ENCODE assay signal across 8 cellular contexts in genomic region chr3:127762077-127762786, GRCh38.
DNase-seq lines count a peak whose midpoint lies in the region; ATAC-seq lines count a peak whose summit lies in the region.

No MANE protein-coding gene starts in this region.

- peaks cover 13% of the 10 kb centered on the region for H3K4me1 Mint-ChIP-seq in activated T-cell treated with anti-CD3 and anti-CD28 coated beads, Interleukin-2, amount 50 U/mL, for 72 hours (ENCODE audit: low read depth)
- H3K4me1 Mint-ChIP-seq in naive thymus-derived CD4-positive, alpha-beta T cell = peaks cover 0 to 15% (median 5%) of the 10 kb centered on the region in 7 donors

- no peaks in the 10 kb centered on the region for H3K9me3 ChIP-seq in naive thymus-derived CD4-positive, alpha-beta T cell (ENCODE audit: control insufficient read depth in 2 of 3, low read length in 3 of 3)

- peak overlapping the region; percentile 82 for H3K27ac ChIP-seq in caudate nucleus (ENCODE audit: low read depth, low read length)
- H3K27ac ChIP-seq in naive thymus-derived CD4-positive, alpha-beta T cell (ENCODE audit: low read depth, low read length) = no peak overlapping the region

- no peaks in the 10 kb centered on the region for H3K27me3 ChIP-seq in naive thymus-derived CD4-positive, alpha-beta T cell (ENCODE audit: control insufficient read depth in 2 of 2, insufficient read depth in 2 of 2, low read length in 2 of 2)

- H3K4me3 ChIP-seq in naive thymus-derived CD4-positive, alpha-beta T cell (ENCODE audit: low read length) = no peak overlapping the region

- no peak for DNase-seq in activated T-cell treated with anti-CD3 and anti-CD28 coated beads, Interleukin-2, amount 50 U/mL, for 72 hours
- DNase-seq in activated T-cell treated with anti-CD3 and anti-CD28 coated beads for 4 hours (no peak), caudate nucleus (lab: John Stamatoyannopoulos, UW) (peak in 28 of 61 donors; percentile 12 to 87 (median 31)), pons (ENCODE audit: low spot score) (peak; percentile 68), EL (no peak)
- DNase-seq in stimulated activated naive CD4-positive, alpha-beta T cell treated with Interleukin-2 at 50 U/mL for 16 hours (lab: John Stamatoyannopoulos, UW) = no peak
- no peak for DNase-seq in naive thymus-derived CD4-positive, alpha-beta T cell

- peak overlapping the region in 1 of 2 donors; percentile 15 for H3K4me3 Mint-ChIP-seq in activated T-cell treated with anti-CD3 and anti-CD28 coated beads, Interleukin-2, amount 50 U/mL, for 72 hours
- peak overlapping the region in 1 of 10 donors; percentile 2 for H3K4me3 Mint-ChIP-seq in naive thymus-derived CD4-positive, alpha-beta T cell

- POLR2A ChIA-PET in naive thymus-derived CD4-positive, alpha-beta T cell (lab: Charles Lee) = no interaction called here

- intact Hi-C loops in naive thymus-derived CD4-positive, alpha-beta T cell (cut with micrococcal nuclease) = no loop called here

- H3K27ac Mint-ChIP-seq in activated T-cell treated with anti-CD3 and anti-CD28 coated beads, Interleukin-2, amount 50 U/mL, for 72 hours = no peak overlapping the region
- no peak overlapping the region for H3K27ac Mint-ChIP-seq in naive thymus-derived CD4-positive, alpha-beta T cell

- H3K36me3 Mint-ChIP-seq in activated T-cell treated with anti-CD3 and anti-CD28 coated beads, Interleukin-2, amount 50 U/mL, for 72 hours (ENCODE audit: insufficient read depth in 2 of 2) = no peaks in the 10 kb centered on the region
- H3K36me3 Mint-ChIP-seq in naive thymus-derived CD4-positive, alpha-beta T cell = no peaks in the 10 kb centered on the region

- no peaks in the 10 kb centered on the region for H3K4me1 ChIP-seq in naive thymus-derived CD4-positive, alpha-beta T cell (ENCODE audit: control insufficient read depth in 2 of 2, insufficient read depth in 2 of 2, low read length in 2 of 2)

- peaks cover 28% of the 10 kb centered on the region for H3K27me3 Mint-ChIP-seq in activated T-cell treated with anti-CD3 and anti-CD28 coated beads, Interleukin-2, amount 50 U/mL, for 72 hours (ENCODE audit: low read depth)
- H3K27me3 Mint-ChIP-seq in naive thymus-derived CD4-positive, alpha-beta T cell = peaks cover 0 to 23% (median 3%) of the 10 kb centered on the region in 5 donors

- peak; percentile 56 to 65 for ATAC-seq in activated T-cell treated with anti-CD3 and anti-CD28 coated beads, Interleukin-2, amount 50 U/mL, for 72 hours (replicated peaks in 1 of 2)
- ATAC-seq in HG03342 (IDR thresholded peaks at IDR 0.05; ENCODE audit: unreplicated experiment) = peak; percentile 70
- ATAC-seq in naive thymus-derived CD4-positive, alpha-beta T cell = no peak

- CTCF ChIA-PET in naive thymus-derived CD4-positive, alpha-beta T cell (lab: Charles Lee) = no interaction called here

- no peaks in the 10 kb centered on the region for H3K36me3 ChIP-seq in naive thymus-derived CD4-positive, alpha-beta T cell (ENCODE audit: control insufficient read depth in 2 of 3, insufficient read depth in 3 of 3, low read length in 3 of 3)

- no peaks in the 10 kb centered on the region for H3K9me3 Mint-ChIP-seq in activated T-cell treated with anti-CD3 and anti-CD28 coated beads, Interleukin-2, amount 50 U/mL, for 72 hours
- peaks cover 0 to 4% (median 1%) of the 10 kb centered on the region in 11 donors for H3K9me3 Mint-ChIP-seq in naive thymus-derived CD4-positive, alpha-beta T cell
